Comparison of ENCODE assay signal across 23 cellular contexts in the genomic region with DNA sequence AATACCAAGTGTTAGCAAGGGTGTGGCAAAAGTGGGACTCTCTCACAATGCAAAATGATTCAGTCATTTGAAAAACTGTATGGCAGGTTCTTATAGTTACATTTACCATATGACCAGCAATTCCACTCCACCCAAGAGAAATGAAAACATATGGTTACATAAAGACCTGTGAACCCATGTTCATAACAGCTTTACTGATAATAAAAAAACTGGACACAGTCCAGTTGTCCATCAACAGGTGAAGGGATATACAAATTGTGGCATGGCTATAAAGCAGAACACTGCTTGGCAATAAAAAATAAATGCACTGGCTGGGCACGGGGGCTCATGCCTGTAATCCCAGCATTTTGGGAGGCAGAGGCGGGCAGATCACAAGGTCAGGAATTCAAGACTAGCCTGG.
"Had no signal": no experiment of that assay in that cellular context is flagged by ENCODE, and none has a peak within 500 bp of the region (broad histone marks: within the 10 kb centered on the region; RNA-seq: fewer than 3 reads in every experiment).

No MANE protein-coding gene starts in this region.

- H3K4me1 ChIP-seq: pancreas, prostate gland, spleen, suprapubic skin, upper lobe of right lung had no signal

- H3K27me3 ChIP-seq: pancreas, spleen, suprapubic skin, tibial artery, upper lobe of right lung had no signal

- H3K4me3 ChIP-seq: left ventricle myocardium inferior, lung, pancreas, prostate gland, skin epidermis, spleen, suprapubic skin, thoracic aorta, tibial artery, upper lobe of right lung had no signal

- H3K27ac ChIP-seq: left ventricle myocardium inferior, pancreas, prostate gland, skin epidermis, spleen, suprapubic skin, thoracic aorta, tibial artery, upper lobe of right lung had no signal

- FAIRE-seq: keratinocyte, urothelium cell line had no signal

- H3K36me3 ChIP-seq: pancreas, prostate gland, thoracic aorta, upper lobe of right lung had no signal

- H3K9me3 ChIP-seq: left ventricle myocardium inferior, pancreas, prostate gland, suprapubic skin, thoracic aorta, tibial artery, upper lobe of right lung had no signal

- DNase-seq: hippocampal formation; kidney glomerular epithelial cell; left ventricle myocardium inferior; mesendoderm; midbrain; naive thymus-derived CD8-positive, alpha-beta T cell; nucleus accumbens; pancreas; retina; right cardiac atrium; spleen; stimulated activated CD4-positive, alpha-beta T cell treated with anti-CD3 and anti-CD28 coated beads, Interleukin-4, amount 100 ng/mL, for 24 hours; stimulated activated naive CD4-positive, alpha-beta T cell; tibial artery; trophoblast cell; upper lobe of right lung had no signal
